ENCODE assay signal across 2 cellular contexts in the genomic region with DNA sequence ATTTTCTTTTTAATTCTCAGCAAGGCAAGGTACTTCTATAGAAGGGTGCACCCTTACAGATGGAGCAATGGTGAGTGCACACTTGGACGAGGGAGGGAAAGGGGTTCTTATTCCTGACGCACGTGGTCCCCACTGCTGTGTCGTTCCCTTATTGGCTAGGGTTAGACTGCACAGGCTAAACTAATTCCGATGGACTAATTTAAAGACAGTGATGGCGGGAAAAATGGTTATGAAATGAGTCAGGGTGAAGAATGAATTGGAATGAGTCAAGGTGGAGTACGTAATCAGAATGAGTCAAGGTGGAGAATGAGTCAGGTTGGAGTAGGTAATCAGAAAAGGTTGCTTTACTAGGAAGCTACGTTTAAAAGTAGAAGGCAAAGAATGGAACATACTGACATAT.
TF ChIP-seq lines count a peak whose summit lies in the region.

No MANE protein-coding gene starts in this region.

TF ChIP-seq in GM12878, 131 proteins besides CTCF, POLR2A, EP300 and RAD21 (continued from another document):
- no peak for TF ChIP-seq EGR1 (IDR thresholded peaks at IDR 0.05; ENCODE audit: borderline replicate concordance in 1 of 2, low read depth in 2 of 2, low read length in 2 of 2)
- no peak for TF ChIP-seq BCL11A (IDR thresholded peaks at IDR 0.05; ENCODE audit: low read depth, low read length)
- 0 out of 2 replicates have a peak, but pooled peaks have one; percentile 10 for TF ChIP-seq GABPA (IDR thresholded peaks at IDR 0.05; ENCODE audit: low read depth)
- TF ChIP-seq ATF7 (IDR thresholded peaks at IDR 0.05; ENCODE audit: low read depth): no peak
- TF ChIP-seq ZNF622 (IDR thresholded peaks at IDR 0.05): no peak
TF ChIP-seq in GM12878: peak in this region for 8.

TF ChIP-seq in WTC11, 78 proteins besides CTCF, POLR2A, EP300 and RAD21 (continued from another document):
- TF ChIP-seq, protein P1, sequence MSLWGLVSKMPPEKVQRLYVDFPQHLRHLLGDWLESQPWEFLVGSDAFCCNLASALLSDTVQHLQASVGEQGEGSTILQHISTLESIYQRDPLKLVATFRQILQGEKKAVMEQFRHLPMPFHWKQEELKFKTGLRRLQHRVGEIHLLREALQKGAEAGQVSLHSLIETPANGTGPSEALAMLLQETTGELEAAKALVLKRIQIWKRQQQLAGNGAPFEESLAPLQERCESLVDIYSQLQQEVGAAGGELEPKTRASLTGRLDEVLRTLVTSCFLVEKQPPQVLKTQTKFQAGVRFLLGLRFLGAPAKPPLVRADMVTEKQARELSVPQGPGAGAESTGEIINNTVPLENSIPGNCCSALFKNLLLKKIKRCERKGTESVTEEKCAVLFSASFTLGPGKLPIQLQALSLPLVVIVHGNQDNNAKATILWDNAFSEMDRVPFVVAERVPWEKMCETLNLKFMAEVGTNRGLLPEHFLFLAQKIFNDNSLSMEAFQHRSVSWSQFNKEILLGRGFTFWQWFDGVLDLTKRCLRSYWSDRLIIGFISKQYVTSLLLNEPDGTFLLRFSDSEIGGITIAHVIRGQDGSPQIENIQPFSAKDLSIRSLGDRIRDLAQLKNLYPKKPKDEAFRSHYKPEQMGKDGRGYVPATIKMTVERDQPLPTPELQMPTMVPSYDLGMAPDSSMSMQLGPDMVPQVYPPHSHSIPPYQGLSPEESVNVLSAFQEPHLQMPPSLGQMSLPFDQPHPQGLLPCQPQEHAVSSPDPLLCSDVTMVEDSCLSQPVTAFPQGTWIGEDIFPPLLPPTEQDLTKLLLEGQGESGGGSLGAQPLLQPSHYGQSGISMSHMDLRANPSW (CRISPR knock-in tag; conservative IDR thresholded peaks at IDR 0.05; ENCODE audit: low read depth): no peak
- TF ChIP-seq, protein P2, sequence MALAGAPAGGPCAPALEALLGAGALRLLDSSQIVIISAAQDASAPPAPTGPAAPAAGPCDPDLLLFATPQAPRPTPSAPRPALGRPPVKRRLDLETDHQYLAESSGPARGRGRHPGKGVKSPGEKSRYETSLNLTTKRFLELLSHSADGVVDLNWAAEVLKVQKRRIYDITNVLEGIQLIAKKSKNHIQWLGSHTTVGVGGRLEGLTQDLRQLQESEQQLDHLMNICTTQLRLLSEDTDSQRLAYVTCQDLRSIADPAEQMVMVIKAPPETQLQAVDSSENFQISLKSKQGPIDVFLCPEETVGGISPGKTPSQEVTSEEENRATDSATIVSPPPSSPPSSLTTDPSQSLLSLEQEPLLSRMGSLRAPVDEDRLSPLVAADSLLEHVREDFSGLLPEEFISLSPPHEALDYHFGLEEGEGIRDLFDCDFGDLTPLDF (CRISPR knock-in tag; IDR thresholded peaks at IDR 0.05): no peak
- no peak for TF ChIP-seq ELF4 (CRISPR knock-in tag; IDR thresholded peaks at IDR 0.05; ENCODE audit: low read depth)
- no peak for TF ChIP-seq CREB1 (CRISPR knock-in tag; IDR thresholded peaks at IDR 0.05)
